2 cellular contexts compared by ENCODE assay signal in genomic region chr3:119555309-119555735, GRCh38.
TF ChIP-seq lines count a peak whose summit lies in the region.

No MANE protein-coding gene starts in this region.

TF ChIP-seq in H1, 55 proteins besides CTCF, POLR2A, EP300 and RAD21:
- TF ChIP-seq SAP30 (IDR thresholded peaks at IDR 0.05; ENCODE audit: insufficient read depth, insufficient replicate concordance, low read length) (no peak), ZNF274 (IDR thresholded peaks at IDR 0.05; ENCODE audit: borderline replicate concordance, extremely low read depth, low read length) (no peak), NRF1 (IDR thresholded peaks at IDR 0.05; ENCODE audit: low read depth, low read length) (no peak), HDAC2 (IDR thresholded peaks at IDR 0.05; ENCODE audit: borderline replicate concordance in 1 of 2, low read depth in 2 of 2, low read length in 2 of 2) (no peak), TAF7 (optimal IDR thresholded peaks at IDR 0.05; ENCODE audit: borderline replicate concordance, low read depth, low read length) (no peak), CEBPB (IDR thresholded peaks at IDR 0.05; ENCODE audit: low read depth, low read length) (no peak), TCF12 (IDR thresholded peaks at IDR 0.05; ENCODE audit: low read depth, low read length) (no peak), YY1 (IDR thresholded peaks at IDR 0.05; ENCODE audit: low read depth, low read length) (no peak), USF2 (IDR thresholded peaks at IDR 0.05; ENCODE audit: low read length) (no peak), CHD2 (IDR thresholded peaks at IDR 0.05; ENCODE audit: low read length) (no peak), SP1 (IDR thresholded peaks at IDR 0.05; ENCODE audit: low read depth, low read length) (no peak), TAF1 (IDR thresholded peaks at IDR 0.05; ENCODE audit: low read depth, low read length) (no peak), SIN3A (conservative IDR thresholded peaks at IDR 0.05 in 1 of 2, IDR thresholded peaks at IDR 0.05 in 1 of 2; ENCODE audit: low read depth in 1 of 2, low read length in 2 of 2) (no peak), SIRT6 (IDR thresholded peaks at IDR 0.05; ENCODE audit: low read length) (no peak), SP2 (IDR thresholded peaks at IDR 0.05; ENCODE audit: low read length) (no peak), SRF (IDR thresholded peaks at IDR 0.05; ENCODE audit: low read depth, low read length) (no peak)
- TF ChIP-seq, protein P1, sequence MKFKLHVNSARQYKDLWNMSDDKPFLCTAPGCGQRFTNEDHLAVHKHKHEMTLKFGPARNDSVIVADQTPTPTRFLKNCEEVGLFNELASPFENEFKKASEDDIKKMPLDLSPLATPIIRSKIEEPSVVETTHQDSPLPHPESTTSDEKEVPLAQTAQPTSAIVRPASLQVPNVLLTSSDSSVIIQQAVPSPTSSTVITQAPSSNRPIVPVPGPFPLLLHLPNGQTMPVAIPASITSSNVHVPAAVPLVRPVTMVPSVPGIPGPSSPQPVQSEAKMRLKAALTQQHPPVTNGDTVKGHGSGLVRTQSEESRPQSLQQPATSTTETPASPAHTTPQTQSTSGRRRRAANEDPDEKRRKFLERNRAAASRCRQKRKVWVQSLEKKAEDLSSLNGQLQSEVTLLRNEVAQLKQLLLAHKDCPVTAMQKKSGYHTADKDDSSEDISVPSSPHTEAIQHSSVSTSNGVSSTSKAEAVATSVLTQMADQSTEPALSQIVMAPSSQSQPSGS (IDR thresholded peaks at IDR 0.05; ENCODE audit: low read length), result no peak
- TF ChIP-seq, protein P2, sequence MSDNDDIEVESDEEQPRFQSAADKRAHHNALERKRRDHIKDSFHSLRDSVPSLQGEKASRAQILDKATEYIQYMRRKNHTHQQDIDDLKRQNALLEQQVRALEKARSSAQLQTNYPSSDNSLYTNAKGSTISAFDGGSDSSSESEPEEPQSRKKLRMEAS (IDR thresholded peaks at IDR 0.05), result no peak

TF ChIP-seq in HEK293T, 16 proteins besides CTCF, POLR2A, EP300 and RAD21:
- TF ChIP-seq CTBP1 (IDR thresholded peaks at IDR 0.05; ENCODE audit: borderline replicate concordance) (no peak), FOXA1 (IDR thresholded peaks at IDR 0.05) (no peak), BHLHE40 (IDR thresholded peaks at IDR 0.05; ENCODE audit: borderline replicate concordance) (no peak), FOXK2 (IDR thresholded peaks at IDR 0.05) (no peak), SP1 (IDR thresholded peaks at IDR 0.05) (no peak)
TF ChIP-seq in HEK293T: peak in this region for 0.
